20 cellular contexts compared by ENCODE assay signal in the genomic region with DNA sequence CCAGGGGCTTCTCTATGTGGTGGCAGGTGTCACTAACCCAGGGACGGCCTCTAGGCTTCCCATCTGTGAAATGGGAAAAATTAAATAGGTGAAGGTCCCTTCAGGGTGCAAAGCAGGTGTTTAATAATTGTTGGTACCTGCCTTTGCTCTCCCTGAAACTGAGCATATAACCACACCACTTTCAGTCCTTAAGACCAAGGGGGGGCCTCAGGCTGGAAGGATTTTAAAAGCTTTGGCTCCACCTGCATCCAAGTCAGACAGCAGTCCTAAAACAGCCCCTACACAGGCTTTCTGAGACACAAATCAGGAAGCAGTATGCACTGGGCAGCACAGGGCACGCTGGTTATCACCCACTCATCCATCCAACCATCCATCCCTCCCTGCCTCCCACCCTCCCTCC. TPM values are rescaled to one million over a fixed set of nuclear protein-coding genes. Genes with fewer than 3 reads are reported as not detected.
DNase-seq lines count a peak whose midpoint lies in the region; TF ChIP-seq lines count a peak whose summit lies in the region.
"Had no signal": no experiment of that assay in that cellular context is flagged by ENCODE, and none has a peak within 500 bp of the region (broad histone marks: within the 10 kb centered on the region; RNA-seq: fewer than 3 reads in every experiment).

No MANE protein-coding gene starts in this region.

- no peak overlapping the region for H3K27ac Mint-ChIP-seq in activated CD4-positive, alpha-beta memory T cell treated with anti-CD3 and anti-CD28 coated beads for 36 hours
- no peak overlapping the region for H3K27ac Mint-ChIP-seq in activated CD4-positive, alpha-beta memory T cell treated with anti-CD3 and anti-CD28 coated beads, Interleukin-2, amount 10 ng/mL, durations not matched to agents 7 days and 5 days
- no peak overlapping the region for H3K27ac Mint-ChIP-seq in chondrocyte (ENCODE audit: unreplicated experiment)
- H3K27ac Mint-ChIP-seq: CD14-positive monocyte, GM23338, H9, HFFc6 had no signal

- peaks cover 0 to 10% (median 4%) of the 10 kb centered on the region in 4 donors for H3K4me1 ChIP-seq in stomach
- peaks cover 0 to 11% (median 9%) of the 10 kb centered on the region in 6 donors for H3K4me1 ChIP-seq in spleen
- H3K4me1 ChIP-seq: BE2C had no signal

- intact Hi-C loops in activated CD4-positive, alpha-beta memory T cell treated with anti-CD3 and anti-CD28 coated beads for 36 hours (cut with micrococcal nuclease) = no loop called here
- intact Hi-C loops in stomach (cut with DNase I; ENCODE audit: low total_unique reads) (no loop called here), spleen (cut with DNase I; ENCODE audit: low total_unique reads) (no loop called here)

- DNase-seq in activated CD4-positive, alpha-beta memory T cell treated with anti-CD3 and anti-CD28 coated beads for 36 hours = peak; percentile 2
- no peak for DNase-seq in activated CD4-positive, alpha-beta memory T cell treated with anti-CD3 and anti-CD28 coated beads, Interleukin-2, amount 10 ng/mL, durations not matched to agents 7 days and 5 days
- DNase-seq in chondrocyte (ENCODE audit: low spot score) = peak; percentile 10
- peak; percentile 8 for DNase-seq in stomach
- DNase-seq in spleen = no peak
- no peak for DNase-seq in activated CD8-positive, alpha-beta memory T cell treated with anti-CD3 and anti-CD28 coated beads for 24 hours
- DNase-seq: AML-193; BE2C; Calu3; CD4-positive, alpha-beta memory T cell; COR-L47; DMS53; DMS79 treated with DMSO at 0.1 percent for 48 hours; GF-D8; H9; HFFc6 had no signal

- H3K27me3 Mint-ChIP-seq in activated CD4-positive, alpha-beta memory T cell treated with anti-CD3 and anti-CD28 coated beads for 36 hours = no peaks in the 10 kb centered on the region
- peaks cover 12% of the 10 kb centered on the region for H3K27me3 Mint-ChIP-seq in activated CD4-positive, alpha-beta memory T cell treated with anti-CD3 and anti-CD28 coated beads, Interleukin-2, amount 10 ng/mL, durations not matched to agents 7 days and 5 days
- no peaks in the 10 kb centered on the region for H3K27me3 Mint-ChIP-seq in chondrocyte (ENCODE audit: low read depth)

- H3K4me1 Mint-ChIP-seq in activated CD4-positive, alpha-beta memory T cell treated with anti-CD3 and anti-CD28 coated beads for 36 hours (ENCODE audit: low read depth) = no peaks in the 10 kb centered on the region
- no peaks in the 10 kb centered on the region for H3K4me1 Mint-ChIP-seq in activated CD4-positive, alpha-beta memory T cell treated with anti-CD3 and anti-CD28 coated beads, Interleukin-2, amount 10 ng/mL, durations not matched to agents 7 days and 5 days
- H3K4me1 Mint-ChIP-seq in chondrocyte (ENCODE audit: low read depth) = no peaks in the 10 kb centered on the region
- H3K4me1 Mint-ChIP-seq: CD4-positive, alpha-beta memory T cell; GM23338 had no signal

- POLR2A ChIA-PET in activated CD4-positive, alpha-beta memory T cell treated with anti-CD3 and anti-CD28 coated beads for 36 hours (lab: Charles Lee) = no interaction called here
- POLR2A ChIA-PET in activated CD4-positive, alpha-beta memory T cell treated with anti-CD3 and anti-CD28 coated beads, Interleukin-2, amount 10 ng/mL, durations not matched to agents 7 days and 5 days (lab: Charles Lee) = no interaction called here

- TF ChIP-seq EP300 in stomach (IDR thresholded peaks at IDR 0.05) = no peak

- H3K9me3 ChIP-seq in stomach = no peaks in the 10 kb centered on the region
- H3K9me3 ChIP-seq in spleen = no peaks in the 10 kb centered on the region

- H3K36me3 Mint-ChIP-seq in activated CD4-positive, alpha-beta memory T cell treated with anti-CD3 and anti-CD28 coated beads for 36 hours = no peaks in the 10 kb centered on the region
- peaks cover 3% of the 10 kb centered on the region for H3K36me3 Mint-ChIP-seq in activated CD4-positive, alpha-beta memory T cell treated with anti-CD3 and anti-CD28 coated beads, Interleukin-2, amount 10 ng/mL, durations not matched to agents 7 days and 5 days (ENCODE audit: low read depth)
- H3K36me3 Mint-ChIP-seq in chondrocyte (ENCODE audit: low read depth) = peaks cover 7% of the 10 kb centered on the region
- H3K36me3 Mint-ChIP-seq: CD4-positive, alpha-beta memory T cell had no signal

- no peak overlapping the region for H3K4me3 ChIP-seq in stomach
- H3K4me3 ChIP-seq in spleen = no peak overlapping the region
- H3K4me3 ChIP-seq: BLaER1 treated with 17β-estradiol and CSF1 and Interleukin-3, amounts not matched to agents 10 nM and 100 nM; GM23338 had no signal

- H3K36me3 ChIP-seq in stomach (peaks cover 0 to 7% (median 3%) of the 10 kb centered on the region in 4 donors), spleen (no peaks in the 10 kb centered on the region)
- H3K36me3 ChIP-seq: BE2C; BLaER1 treated with 17β-estradiol and CSF1 and Interleukin-3, amounts not matched to agents 10 nM and 100 nM had no signal

- CTCF ChIA-PET in activated CD4-positive, alpha-beta memory T cell treated with anti-CD3 and anti-CD28 coated beads for 36 hours (lab: Charles Lee) = interaction anchor here (0.6 kb wide), 1 partner anchor 131 kb away, joined by 3 read pairs; no protein-coding TSS in a partner anchor
- CTCF ChIA-PET in activated CD4-positive, alpha-beta memory T cell treated with anti-CD3 and anti-CD28 coated beads, Interleukin-2, amount 10 ng/mL, durations not matched to agents 7 days and 5 days (lab: Charles Lee) = no interaction called here

- H3K4me3 Mint-ChIP-seq in activated CD4-positive, alpha-beta memory T cell treated with anti-CD3 and anti-CD28 coated beads for 36 hours = no peak overlapping the region
- no peak overlapping the region for H3K4me3 Mint-ChIP-seq in activated CD4-positive, alpha-beta memory T cell treated with anti-CD3 and anti-CD28 coated beads, Interleukin-2, amount 10 ng/mL, durations not matched to agents 7 days and 5 days
- no peak overlapping the region for H3K4me3 Mint-ChIP-seq in chondrocyte (ENCODE audit: unreplicated experiment)
- H3K4me3 Mint-ChIP-seq: CD14-positive monocyte; CD4-positive, alpha-beta memory T cell; GM23338; H9; HFFc6 had no signal

- H3K27me3 ChIP-seq in stomach = no peaks in the 10 kb centered on the region
- H3K27me3 ChIP-seq in spleen (replicated peaks in 1 of 7) = no peaks in the 10 kb centered on the region
- H3K27me3 ChIP-seq: BE2C; BLaER1 treated with 17β-estradiol and CSF1 and Interleukin-3, amounts not matched to agents 10 nM and 100 nM had no signal

- no peaks in the 10 kb centered on the region for H3K9me3 Mint-ChIP-seq in activated CD4-positive, alpha-beta memory T cell treated with anti-CD3 and anti-CD28 coated beads for 36 hours
- no peaks in the 10 kb centered on the region for H3K9me3 Mint-ChIP-seq in activated CD4-positive, alpha-beta memory T cell treated with anti-CD3 and anti-CD28 coated beads, Interleukin-2, amount 10 ng/mL, durations not matched to agents 7 days and 5 days
- H3K9me3 Mint-ChIP-seq in chondrocyte (ENCODE audit: low read depth) = no peaks in the 10 kb centered on the region
- H3K9me3 Mint-ChIP-seq: CD4-positive, alpha-beta memory T cell; HFFc6 had no signal

- WGBS in stomach, 5 donors = 93 to 100% (median 97%) methylated on average over 2 of the region's 2 CpGs
- WGBS in spleen, 5 donors = 87 to 98% (median 94%) methylated on average over 2 of the region's 2 CpGs

- TF ChIP-seq POLR2A in stomach (IDR thresholded peaks at IDR 0.05) (no peak), spleen (IDR thresholded peaks at IDR 0.05) (no peak)

- TF ChIP-seq CTCF in chondrocyte (IDR thresholded peaks at IDR 0.05) = no peak
- TF ChIP-seq CTCF in stomach (IDR thresholded peaks at IDR 0.05) = no peak
- TF ChIP-seq CTCF in spleen (IDR thresholded peaks at IDR 0.05 in 8 of 11, conservative IDR thresholded peaks at IDR 0.05 in 3 of 11) = no peak

- H3K27ac ChIP-seq in stomach = no peak overlapping the region
- H3K27ac ChIP-seq in spleen = no peak overlapping the region
- H3K27ac ChIP-seq: 22Rv1; BLaER1 treated with 17β-estradiol and CSF1 and Interleukin-3, amounts not matched to agents 10 nM and 100 nM had no signal

RNA-seq across cellular contexts. Expression of a gene that starts 55.0 kb away (rescaled TPM):
- total RNA-seq in activated CD4-positive, alpha-beta memory T cell treated with anti-CD3 and anti-CD28 coated beads for 36 hours = 1 to 10 TPM; 5.4 to 5.8 TPM
- 10 to 100 TPM; 13.4 to 13.9 TPM for total RNA-seq in activated CD4-positive, alpha-beta memory T cell treated with anti-CD3 and anti-CD28 coated beads, Interleukin-2, amount 10 ng/mL, durations not matched to agents 7 days and 5 days
- total RNA-seq in chondrocyte (30.4 to 34.3 TPM (median 33.6 TPM) in 3 replicates), stomach (10 to 100 TPM; 10.7 to 25.0 (median 22.0) TPM), spleen (10 to 100 TPM; 21.3 to 56.6 (median 40.1) TPM)
- polyA plus RNA-seq in stomach (10 to 100 TPM in 2 of 3 donors, 1 to 10 TPM in 1; 9.8 to 15.4 (median 14.4) TPM), spleen (10 to 100 TPM in 1 of 3 donors, 1 to 10 TPM in 2; 8.3 to 19.8 (median 9.2) TPM)

RNA-seq across cellular contexts. Expression of a gene that starts 57.5 kb away (rescaled TPM):
- total RNA-seq in activated CD4-positive, alpha-beta memory T cell treated with anti-CD3 and anti-CD28 coated beads for 36 hours = 100 to 1,000 TPM; 167 to 173 TPM
- total RNA-seq in activated CD4-positive, alpha-beta memory T cell treated with anti-CD3 and anti-CD28 coated beads, Interleukin-2, amount 10 ng/mL, durations not matched to agents 7 days and 5 days = 100 to 1,000 TPM; 183 to 188 TPM
- 47.3 to 52.8 TPM (median 51.9 TPM) in 3 replicates for total RNA-seq in chondrocyte
- 10 to 100 TPM in 3 of 5 donors, 1 to 10 TPM in 1, not detected in 1; 4.1 to 35.7 (median 18.4) TPM for total RNA-seq in stomach
- polyA plus RNA-seq in stomach = 10 to 100 TPM; 21.8 to 35.1 (median 30.5) TPM
- 100 to 1,000 TPM in 3 of 7 donors, 10 to 100 TPM in 4; 65.5 to 132 (median 76.8) TPM for total RNA-seq in spleen
- 10 to 100 TPM; 61.9 to 76.2 (median 74.7) TPM for polyA plus RNA-seq in spleen

Comparison
In these comparisons a context has a peak if more than half of its experiments do, and no peak if none do; other contexts are left out.
1. DNase-seq: peak in activated CD4-positive, alpha-beta memory T cell treated with anti-CD3 and anti-CD28 coated beads for 36 hours (single experiment), chondrocyte (single experiment) and stomach (single experiment); none in activated CD4-positive, alpha-beta memory T cell treated with anti-CD3 and anti-CD28 coated beads, Interleukin-2, amount 10 ng/mL, durations not matched to agents 7 days and 5 days (single experiment), spleen (single experiment) and activated CD8-positive, alpha-beta memory T cell treated with anti-CD3 and anti-CD28 coated beads for 24 hours (single experiment).